2 cellular contexts compared by ENCODE assay signal in genomic region chr6:169168302-169168630, GRCh38.
TF ChIP-seq lines count a peak whose summit lies in the region.

No MANE protein-coding gene starts in this region.

TF ChIP-seq in liver, 16 proteins besides CTCF, POLR2A, EP300 and RAD21 (continued from another document):
- TF ChIP-seq ZBTB33 (IDR thresholded peaks at IDR 0.05) (no peak), HNF4G (IDR thresholded peaks at IDR 0.05) (no peak), YY1 (IDR thresholded peaks at IDR 0.05) (no peak), TAF1 (conservative IDR thresholded peaks at IDR 0.05) (no peak), FOXA2 (IDR thresholded peaks at IDR 0.05) (no peak), GABPA (IDR thresholded peaks at IDR 0.05 in 1 of 2, conservative IDR thresholded peaks at IDR 0.05 in 1 of 2) (no peak), NR2F2 (IDR thresholded peaks at IDR 0.05) (no peak), ATF3 (IDR thresholded peaks at IDR 0.05) (no peak)
- TF ChIP-seq, protein P1, sequence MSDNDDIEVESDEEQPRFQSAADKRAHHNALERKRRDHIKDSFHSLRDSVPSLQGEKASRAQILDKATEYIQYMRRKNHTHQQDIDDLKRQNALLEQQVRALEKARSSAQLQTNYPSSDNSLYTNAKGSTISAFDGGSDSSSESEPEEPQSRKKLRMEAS (IDR thresholded peaks at IDR 0.05): no peak
- TF ChIP-seq, protein P2, sequence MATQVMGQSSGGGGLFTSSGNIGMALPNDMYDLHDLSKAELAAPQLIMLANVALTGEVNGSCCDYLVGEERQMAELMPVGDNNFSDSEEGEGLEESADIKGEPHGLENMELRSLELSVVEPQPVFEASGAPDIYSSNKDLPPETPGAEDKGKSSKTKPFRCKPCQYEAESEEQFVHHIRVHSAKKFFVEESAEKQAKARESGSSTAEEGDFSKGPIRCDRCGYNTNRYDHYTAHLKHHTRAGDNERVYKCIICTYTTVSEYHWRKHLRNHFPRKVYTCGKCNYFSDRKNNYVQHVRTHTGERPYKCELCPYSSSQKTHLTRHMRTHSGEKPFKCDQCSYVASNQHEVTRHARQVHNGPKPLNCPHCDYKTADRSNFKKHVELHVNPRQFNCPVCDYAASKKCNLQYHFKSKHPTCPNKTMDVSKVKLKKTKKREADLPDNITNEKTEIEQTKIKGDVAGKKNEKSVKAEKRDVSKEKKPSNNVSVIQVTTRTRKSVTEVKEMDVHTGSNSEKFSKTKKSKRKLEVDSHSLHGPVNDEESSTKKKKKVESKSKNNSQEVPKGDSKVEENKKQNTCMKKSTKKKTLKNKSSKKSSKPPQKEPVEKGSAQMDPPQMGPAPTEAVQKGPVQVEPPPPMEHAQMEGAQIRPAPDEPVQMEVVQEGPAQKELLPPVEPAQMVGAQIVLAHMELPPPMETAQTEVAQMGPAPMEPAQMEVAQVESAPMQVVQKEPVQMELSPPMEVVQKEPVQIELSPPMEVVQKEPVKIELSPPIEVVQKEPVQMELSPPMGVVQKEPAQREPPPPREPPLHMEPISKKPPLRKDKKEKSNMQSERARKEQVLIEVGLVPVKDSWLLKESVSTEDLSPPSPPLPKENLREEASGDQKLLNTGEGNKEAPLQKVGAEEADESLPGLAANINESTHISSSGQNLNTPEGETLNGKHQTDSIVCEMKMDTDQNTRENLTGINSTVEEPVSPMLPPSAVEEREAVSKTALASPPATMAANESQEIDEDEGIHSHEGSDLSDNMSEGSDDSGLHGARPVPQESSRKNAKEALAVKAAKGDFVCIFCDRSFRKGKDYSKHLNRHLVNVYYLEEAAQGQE (IDR thresholded peaks at IDR 0.05): no peak

TF ChIP-seq in HepG2, 621 proteins besides CTCF, POLR2A, EP300 and RAD21 (continued from another document):
- TF ChIP-seq MBD4 (IDR thresholded peaks at IDR 0.05; ENCODE audit: borderline replicate concordance, low read length): no peak
- TF ChIP-seq, protein P3, sequence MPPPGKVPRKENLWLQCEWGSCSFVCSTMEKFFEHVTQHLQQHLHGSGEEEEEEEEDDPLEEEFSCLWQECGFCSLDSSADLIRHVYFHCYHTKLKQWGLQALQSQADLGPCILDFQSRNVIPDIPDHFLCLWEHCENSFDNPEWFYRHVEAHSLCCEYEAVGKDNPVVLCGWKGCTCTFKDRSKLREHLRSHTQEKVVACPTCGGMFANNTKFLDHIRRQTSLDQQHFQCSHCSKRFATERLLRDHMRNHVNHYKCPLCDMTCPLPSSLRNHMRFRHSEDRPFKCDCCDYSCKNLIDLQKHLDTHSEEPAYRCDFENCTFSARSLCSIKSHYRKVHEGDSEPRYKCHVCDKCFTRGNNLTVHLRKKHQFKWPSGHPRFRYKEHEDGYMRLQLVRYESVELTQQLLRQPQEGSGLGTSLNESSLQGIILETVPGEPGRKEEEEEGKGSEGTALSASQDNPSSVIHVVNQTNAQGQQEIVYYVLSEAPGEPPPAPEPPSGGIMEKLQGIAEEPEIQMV (CRISPR knock-in tag; IDR thresholded peaks at IDR 0.05; ENCODE audit: low read depth): no peak
- TF ChIP-seq, protein P4, sequence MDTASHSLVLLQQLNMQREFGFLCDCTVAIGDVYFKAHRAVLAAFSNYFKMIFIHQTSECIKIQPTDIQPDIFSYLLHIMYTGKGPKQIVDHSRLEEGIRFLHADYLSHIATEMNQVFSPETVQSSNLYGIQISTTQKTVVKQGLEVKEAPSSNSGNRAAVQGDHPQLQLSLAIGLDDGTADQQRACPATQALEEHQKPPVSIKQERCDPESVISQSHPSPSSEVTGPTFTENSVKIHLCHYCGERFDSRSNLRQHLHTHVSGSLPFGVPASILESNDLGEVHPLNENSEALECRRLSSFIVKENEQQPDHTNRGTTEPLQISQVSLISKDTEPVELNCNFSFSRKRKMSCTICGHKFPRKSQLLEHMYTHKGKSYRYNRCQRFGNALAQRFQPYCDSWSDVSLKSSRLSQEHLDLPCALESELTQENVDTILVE (CRISPR knock-in tag; IDR thresholded peaks at IDR 0.05): no peak
